In the genomic region with DNA sequence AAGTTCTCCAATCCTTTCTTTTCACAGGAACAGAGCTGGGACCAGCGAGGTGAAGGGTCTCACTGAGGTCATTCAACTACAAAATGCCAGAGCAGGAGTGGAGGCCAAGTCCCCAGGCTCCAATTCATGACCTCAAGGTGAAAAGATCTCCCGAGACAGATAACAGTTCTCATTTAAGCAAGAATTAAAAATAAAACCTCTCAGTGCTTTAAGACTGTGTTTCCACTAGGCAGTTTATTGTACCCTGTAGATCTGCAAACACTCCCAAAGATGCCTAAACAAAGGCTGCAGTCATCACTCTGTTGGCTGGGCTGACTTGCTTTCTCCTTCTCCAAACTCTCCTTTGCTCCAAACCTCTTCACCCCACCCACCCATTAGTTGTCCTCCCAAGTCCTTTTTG, we compare ENCODE assay signal across 8 cellular contexts.
"Had no signal": no experiment of that assay in that cellular context is flagged by ENCODE, and none has a peak within 500 bp of the region (broad histone marks: within the 10 kb centered on the region; RNA-seq: fewer than 3 reads in every experiment).

No MANE protein-coding gene starts in this region.

- H3K4me3 ChIP-seq: GM23248, HAP-1 had no signal

- H3K27ac ChIP-seq: GM23248, HL-60 had no signal

- H3K4me1 ChIP-seq: HAP-1 had no signal

- H3K9me3 ChIP-seq: HAP-1 had no signal

- DNase-seq: GM23248, GOT3, H7, HFFc6 had no signal

- H3K9ac ChIP-seq: GM23248 had no signal

- H3K36me3 ChIP-seq: HAP-1 had no signal

- H2AFZ ChIP-seq: GM23248 had no signal

- ATAC-seq: HCT116, HepG2 had no signal
